Comparison of ENCODE assay signal across 26 cellular contexts in the genomic region with DNA sequence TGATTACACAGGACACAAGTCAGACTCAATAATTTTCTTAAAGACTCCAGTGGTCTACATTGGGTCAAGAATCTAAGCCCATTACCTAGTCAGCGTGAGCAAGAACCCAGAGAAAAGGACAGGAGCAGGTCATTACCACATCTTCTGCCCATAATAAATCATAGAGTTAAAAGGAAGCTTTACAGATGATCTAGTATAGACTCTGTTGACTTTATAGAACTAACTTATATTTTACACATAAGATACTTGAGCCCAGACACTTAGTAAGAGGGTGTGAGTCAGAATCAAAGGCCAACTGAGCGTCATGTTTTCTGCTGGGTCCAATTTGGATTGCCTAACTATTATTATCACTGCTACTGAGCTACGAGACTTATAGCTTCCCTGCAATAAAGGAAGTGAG.
DNase-seq lines count a peak whose midpoint lies in the region; ATAC-seq and TF ChIP-seq lines count a peak whose summit lies in the region.
"Had no signal": no experiment of that assay in that cellular context is flagged by ENCODE, and none has a peak within 500 bp of the region (broad histone marks: within the 10 kb centered on the region; RNA-seq: fewer than 3 reads in every experiment).

No MANE protein-coding gene starts in this region.

- H4K20me1 ChIP-seq in hepatocyte (ENCODE audit: insufficient read depth, poor library complexity, severe bottlenecking) = no peaks in the 10 kb centered on the region

- H2AFZ ChIP-seq in hepatocyte = no peak overlapping the region

- H3K9me2 ChIP-seq in hepatocyte (replicated peaks; ENCODE audit: insufficient read depth) = no peaks in the 10 kb centered on the region

- H3K36me3 ChIP-seq in brain microvascular endothelial cell (replicated peaks) = no peaks in the 10 kb centered on the region
- H3K36me3 ChIP-seq in hepatocyte (replicated peaks; ENCODE audit: insufficient read depth, low read depth) = no peaks in the 10 kb centered on the region
- H3K36me3 ChIP-seq in lower lobe of right lung = no peaks in the 10 kb centered on the region
- H3K36me3 ChIP-seq: BE2C, transverse colon had no signal

- H3K4me1 ChIP-seq in hepatocyte (ENCODE audit: insufficient read depth) = no peaks in the 10 kb centered on the region
- no peaks in the 10 kb centered on the region for H3K4me1 ChIP-seq in lower lobe of right lung
- H3K4me1 ChIP-seq: BE2C, transverse colon had no signal

- H3K9me3 ChIP-seq in hepatocyte (ENCODE audit: low read depth) = no peaks in the 10 kb centered on the region
- H3K9me3 ChIP-seq in lower lobe of right lung = no peaks in the 10 kb centered on the region
- H3K9me3 ChIP-seq: BE2C, transverse colon had no signal

- peaks cover 4% of the 10 kb centered on the region for H3K9me3 Mint-ChIP-seq in stimulated activated effector memory CD8-positive, alpha-beta T cell treated with anti-CD3 and anti-CD28 coated beads, Interleukin-12 subunit alpha, Interleukin-12 subunit beta, amount 100 ng/mL, for 72 hours

- ATAC-seq in GM19324 (IDR thresholded peaks at IDR 0.05; ENCODE audit: low FRiP score, unreplicated experiment) = no peak
- no peak for ATAC-seq in lower lobe of right lung
- no peak for ATAC-seq in stimulated activated effector memory CD8-positive, alpha-beta T cell treated with anti-CD3 and anti-CD28 coated beads, Interleukin-12 subunit alpha, Interleukin-12 subunit beta, amount 100 ng/mL, for 72 hours
- ATAC-seq: activated T-cell treated with anti-CD3 and anti-CD28 coated beads, Interleukin-2, amount 50 U/mL, for 72 hours; natural killer cell; right cardiac atrium had no signal

- intact Hi-C loops in lower lobe of right lung (cut with DNase I) = no loop called here

- H3K4me3 ChIP-seq in brain microvascular endothelial cell (ENCODE audit: low read depth, low read length) (no peak overlapping the region), hepatocyte (no peak overlapping the region), lower lobe of right lung (no peak overlapping the region)
- H3K4me3 ChIP-seq: transverse colon had no signal

- H3K79me2 ChIP-seq in hepatocyte = no peaks in the 10 kb centered on the region

- H3K4me1 Mint-ChIP-seq in stimulated activated effector memory CD8-positive, alpha-beta T cell treated with anti-CD3 and anti-CD28 coated beads, Interleukin-12 subunit alpha, Interleukin-12 subunit beta, amount 100 ng/mL, for 72 hours = no peaks in the 10 kb centered on the region
- H3K4me1 Mint-ChIP-seq: mesothelial cell of epicardium, natural killer cell had no signal

- H3K36me3 Mint-ChIP-seq in stimulated activated effector memory CD8-positive, alpha-beta T cell treated with anti-CD3 and anti-CD28 coated beads, Interleukin-12 subunit alpha, Interleukin-12 subunit beta, amount 100 ng/mL, for 72 hours = no peaks in the 10 kb centered on the region
- H3K36me3 Mint-ChIP-seq: mesothelial cell of epicardium, natural killer cell had no signal

- no peak overlapping the region for H3K27ac Mint-ChIP-seq in stimulated activated effector memory CD8-positive, alpha-beta T cell treated with anti-CD3 and anti-CD28 coated beads, Interleukin-12 subunit alpha, Interleukin-12 subunit beta, amount 100 ng/mL, for 72 hours
- H3K27ac Mint-ChIP-seq: activated naive CD4-positive, alpha-beta T cell treated with anti-CD3 and anti-CD28 coated beads for 36 hours; activated T-cell treated with anti-CD3 and anti-CD28 coated beads, Interleukin-2, amount 50 U/mL, for 72 hours; mesothelial cell of epicardium; natural killer cell had no signal

- H3K27ac ChIP-seq in brain microvascular endothelial cell = peak overlapping the region; percentile 31
- H3K27ac ChIP-seq in hepatocyte = no peak overlapping the region
- H3K27ac ChIP-seq in lower lobe of right lung = no peak overlapping the region
- H3K27ac ChIP-seq: transverse colon had no signal

- TF ChIP-seq CTCF in brain microvascular endothelial cell (IDR thresholded peaks at IDR 0.05; ENCODE audit: low read depth, low read length, missing control alignments) (no peak), hepatocyte (IDR thresholded peaks at IDR 0.05; ENCODE audit: poor library complexity) (no peak), lower lobe of right lung (IDR thresholded peaks at IDR 0.05) (no peak)

- DNase-seq in EH (ENCODE audit: low read depth) (peak; percentile 54), M059J (ENCODE audit: low read depth) (peak; percentile 39), brain microvascular endothelial cell (peak; percentile 81), hepatocyte (ENCODE audit: low spot score) (peak; percentile 33), lower lobe of right lung (no peak), NCI-H2171 (lab: John Stamatoyannopoulos, UW) (no peak)
- DNase-seq in stimulated activated effector memory CD8-positive, alpha-beta T cell treated with anti-CD3 and anti-CD28 coated beads, Interleukin-12 subunit alpha, Interleukin-12 subunit beta, amount 100 ng/mL, for 72 hours (ENCODE audit: low spot score in 2 of 2) = no peak
- DNase-seq: activated CD4-positive, alpha-beta T cell treated with anti-CD3 and anti-CD28 coated beads for 48 hours; activated naive CD4-positive, alpha-beta T cell treated with anti-CD3 and anti-CD28 coated beads for 36 hours; activated T-cell treated with anti-CD3 and anti-CD28 coated beads, Interleukin-2, amount 50 U/mL, for 72 hours; anterior cingulate cortex; BE2C; Calu3; effector memory CD4-positive, alpha-beta T cell; H7; KBM-7; natural killer cell; NCI-H1930; NCI-H2227 treated with DMSO at 0.1 percent for 48 hours; NCI-H82; OCI-M1; right cardiac atrium; T-helper 2 cell; transverse colon had no signal

- no peak overlapping the region for H3K4me2 ChIP-seq in hepatocyte

- no peak overlapping the region for H3K4me3 Mint-ChIP-seq in stimulated activated effector memory CD8-positive, alpha-beta T cell treated with anti-CD3 and anti-CD28 coated beads, Interleukin-12 subunit alpha, Interleukin-12 subunit beta, amount 100 ng/mL, for 72 hours
- H3K4me3 Mint-ChIP-seq: activated naive CD4-positive, alpha-beta T cell treated with anti-CD3 and anti-CD28 coated beads for 36 hours; activated T-cell treated with anti-CD3 and anti-CD28 coated beads, Interleukin-2, amount 50 U/mL, for 72 hours; mesothelial cell of epicardium; natural killer cell had no signal

- in situ Hi-C loops in brain microvascular endothelial cell (cut with HindIII; ENCODE audit: low pct_ligation_motif_present, low sequenced_read_pairs) = no loop called here

- WGBS in hepatocyte (ENCODE audit: low lambda C conversion rate, missing lambda C conversion rate) = 58% methylated on average over 3 of the region's 3 CpGs

- no peaks in the 10 kb centered on the region for H3K27me3 ChIP-seq in brain microvascular endothelial cell (replicated peaks)
- no peaks in the 10 kb centered on the region for H3K27me3 ChIP-seq in hepatocyte
- no peaks in the 10 kb centered on the region for H3K27me3 ChIP-seq in lower lobe of right lung (ENCODE audit: low read depth)
- H3K27me3 ChIP-seq: BE2C, transverse colon had no signal

Comparison
In these comparisons a context has a peak if more than half of its experiments do, and no peak if none do; other contexts are left out.
1. DNase-seq: peak in EH (single experiment), M059J (single experiment), brain microvascular endothelial cell (single experiment) and hepatocyte (single experiment); none in lower lobe of right lung (single experiment), stimulated activated effector memory CD8-positive, alpha-beta T cell treated with anti-CD3 and anti-CD28 coated beads, Interleukin-12 subunit alpha, Interleukin-12 subunit beta, amount 100 ng/mL, for 72 hours (0 of 2) and NCI-H2171 (single experiment).